Comparison of ENCODE assay signal across 13 cellular contexts in the genomic region with DNA sequence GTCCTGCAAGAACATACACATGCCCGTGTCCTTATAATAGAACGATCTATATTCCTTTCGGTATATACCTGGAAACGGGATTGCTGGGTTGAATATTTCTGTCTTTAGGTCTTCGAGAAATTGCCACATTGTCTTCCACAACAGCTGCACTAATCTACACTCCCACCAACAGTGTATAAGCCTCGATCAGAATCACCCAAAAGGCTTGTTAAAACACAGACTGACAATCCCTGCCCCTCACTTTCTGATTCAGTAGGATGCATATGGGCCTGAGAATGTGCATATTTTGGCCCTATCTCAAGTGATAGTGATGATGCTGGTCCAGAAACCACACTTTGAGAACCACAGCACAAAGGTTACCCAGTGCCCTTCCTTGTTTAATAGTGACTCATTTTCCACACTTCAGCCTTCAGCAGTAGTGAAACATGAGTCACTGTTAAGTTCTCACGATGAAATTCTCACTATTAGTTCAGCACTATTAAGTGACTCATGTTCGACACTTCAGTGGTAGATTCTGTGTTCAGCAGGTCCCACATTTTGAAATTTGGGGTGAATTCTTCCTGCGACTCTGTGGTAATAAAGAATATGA.
DNase-seq lines count a peak whose midpoint lies in the region; ATAC-seq, FAIRE-seq and TF ChIP-seq lines count a peak whose summit lies in the region.
"Had no signal": no experiment of that assay in that cellular context is flagged by ENCODE, and none has a peak within 500 bp of the region (broad histone marks: within the 10 kb centered on the region; RNA-seq: fewer than 3 reads in every experiment).

No MANE protein-coding gene starts in this region.

- FAIRE-seq in GM12878 (lab: Jason Lieb, UNC): peak; percentile 85
- FAIRE-seq: D721Med, H1 had no signal

- RAD21 ChIA-PET in GM12878 (lab: Charles Lee; ENCODE audit: unreplicated experiment): no interaction called here

- H3K4me1 ChIP-seq in GM12878 (ENCODE audit: control insufficient read depth, insufficient read depth, low read length): peaks cover 3% of the 10 kb centered on the region

- POLR2A ChIA-PET in GM12878 (lab: Charles Lee): interaction anchor here (0.7 kb wide), 1 partner anchor 9 kb away, joined by 3 read pairs; no protein-coding TSS in a partner anchor

- peak; percentile 55 for DNase-seq in ELR (ENCODE audit: low read depth)
- peak; percentile 86 for DNase-seq in GM12878 (ENCODE audit: low read depth, low spot score)
- DNase-seq in retina: no peak
- no peak for DNase-seq in KBM-7
- DNase-seq in NCI-H446 treated with DMSO at 0.1 percent for 48 hours (lab: John Stamatoyannopoulos, UW): no peak
- DNase-seq in Ammon's horn (ENCODE audit: low spot score): no peak
- DNase-seq: activated CD4-positive, alpha-beta T cell treated with anti-CD3 and anti-CD28 coated beads, Interleukin-2, amount 50 U/mL, for 4 hours; caudate nucleus had no signal

- intact Hi-C loops in GM12878 (cut with micrococcal nuclease; ENCODE audit: unreplicated experiment): loop anchor here (2.0 to 5.0 kb wide), 3 partner anchors 52 to 216 kb away; a partner anchor contains a TSS

- TF ChIP-seq CTCF in GM12878 (IDR thresholded peaks at IDR 0.05 in 2 of 3, conservative IDR thresholded peaks at IDR 0.05 in 1 of 3; ENCODE audit: control insufficient read depth in 2 of 3, extremely low read depth in 1 of 3, insufficient read depth in 1 of 3, low read depth in 3 of 3, low read length in 3 of 3): no peak

- TF ChIP-seq EP300 in GM12878 (IDR thresholded peaks at IDR 0.05; ENCODE audit: borderline replicate concordance in 1 of 2, control insufficient read depth in 1 of 2, low read depth in 2 of 2, low read length in 2 of 2): peak; percentile 73 to 81; a peak in 2 of 4 replicates

- H3K4me2 ChIP-seq in GM12878 (ENCODE audit: control insufficient read depth, insufficient read depth): peak overlapping the region; percentile 17; the same call in 1 of the 2 replicates
- H3K4me2 ChIP-seq: hepatocyte had no signal

- no peaks in the 10 kb centered on the region for H3K36me3 ChIP-seq in GM12878 (ENCODE audit: control insufficient read depth in 2 of 2, insufficient read depth in 2 of 2, low read length in 1 of 2)

- no peak overlapping the region for H3K9ac ChIP-seq in GM12878 (ENCODE audit: control insufficient read depth, insufficient read depth, low read length)

- no peak overlapping the region for H3K4me3 ChIP-seq in GM12878
- H3K4me3 ChIP-seq: hepatocyte had no signal

- SMC1A ChIA-PET in GM12878 (lab: Charles Lee; ENCODE audit: uncharacterized antibody, unreplicated experiment): interaction anchor here (0.7 to 2.8 kb wide), 4 partner anchors 10 to 53 kb away, joined by 3 to 23 read pairs (median 8); no protein-coding TSS in a partner anchor

- H3K79me2 ChIP-seq in GM12878 (ENCODE audit: control insufficient read depth, insufficient read depth, low read length): no peaks in the 10 kb centered on the region
- H3K79me2 ChIP-seq: hepatocyte had no signal

- no peaks in the 10 kb centered on the region; the same call in 2 of the 3 replicates for H3K9me3 ChIP-seq in GM12878 (replicated peaks; ENCODE audit: control insufficient read depth, insufficient read depth, low read length)

- H4K20me1 ChIP-seq in GM12878 (ENCODE audit: control insufficient read depth, insufficient read depth): no peaks in the 10 kb centered on the region

- no peak overlapping the region; the same call in 1 of the 2 replicates for H2AFZ ChIP-seq in GM12878 (ENCODE audit: control insufficient read depth, low read depth, low read length)
- H2AFZ ChIP-seq: hepatocyte had no signal

- whole genome bisulfite sequencing in GM12878 (ENCODE audit: insufficient coverage, insufficient replicate concordance, low lambda C conversion rate, missing lambda C conversion rate): 17% methylated on average over 9 of the region's 9 CpGs

- in situ Hi-C loops in GM12878 (cut with MboI) (no loop called here), KBM-7 (cut with MboI; ENCODE audit: low pct_unique_long_range_greater_than_20kb, low sequenced_read_pairs) (no loop called here)

- H3K27me3 ChIP-seq in GM12878 (replicated peaks in 1 of 2; ENCODE audit: control insufficient read depth in 2 of 2, insufficient read depth in 2 of 2, low read length in 1 of 2): no peaks in the 10 kb centered on the region
- H3K27me3 ChIP-seq: hepatocyte had no signal

- no peak overlapping the region for H3K27ac ChIP-seq in GM12878 (ENCODE audit: control insufficient read depth, insufficient read depth)
- H3K27ac ChIP-seq: hepatocyte had no signal

- TF ChIP-seq POLR2A in GM12878 (IDR thresholded peaks at IDR 0.05; ENCODE audit: low read depth, low read length): no peak

- BruUV-seq in GM12878 (replicated peaks; lab: Mats Ljungman, UMichigan): no TSS peak

- TF ChIP-seq RAD21 in GM12878 (IDR thresholded peaks at IDR 0.05; ENCODE audit: insufficient read depth, low read depth, low read length): no peak

- peak; percentile 94 for ATAC-seq in GM18868 (IDR thresholded peaks at IDR 0.05; ENCODE audit: unreplicated experiment)
- ATAC-seq in HG03103 (IDR thresholded peaks at IDR 0.05; ENCODE audit: low read depth, unreplicated experiment): peak; percentile 78
- peak; percentile 92 for ATAC-seq in GM12878

- CTCF ChIA-PET in GM12878 (lab: Yijun Ruan, JAX): interaction anchor here (1.9 to 2.8 kb wide), 2 partner anchors 10 to 20 kb away, joined by 7 to 14 read pairs; no protein-coding TSS in a partner anchor

TF ChIP-seq in GM12878, 131 proteins besides CTCF, POLR2A, EP300 and RAD21 (continues in another document):
- no peak for TF ChIP-seq SIN3A (IDR thresholded peaks at IDR 0.05; ENCODE audit: low read depth, low read length)
- TF ChIP-seq RBBP5 (conservative IDR thresholded peaks at IDR 0.05): no peak
- TF ChIP-seq RB1 (IDR thresholded peaks at IDR 0.05; ENCODE audit: borderline replicate concordance): no peak
- TF ChIP-seq, protein P1, sequence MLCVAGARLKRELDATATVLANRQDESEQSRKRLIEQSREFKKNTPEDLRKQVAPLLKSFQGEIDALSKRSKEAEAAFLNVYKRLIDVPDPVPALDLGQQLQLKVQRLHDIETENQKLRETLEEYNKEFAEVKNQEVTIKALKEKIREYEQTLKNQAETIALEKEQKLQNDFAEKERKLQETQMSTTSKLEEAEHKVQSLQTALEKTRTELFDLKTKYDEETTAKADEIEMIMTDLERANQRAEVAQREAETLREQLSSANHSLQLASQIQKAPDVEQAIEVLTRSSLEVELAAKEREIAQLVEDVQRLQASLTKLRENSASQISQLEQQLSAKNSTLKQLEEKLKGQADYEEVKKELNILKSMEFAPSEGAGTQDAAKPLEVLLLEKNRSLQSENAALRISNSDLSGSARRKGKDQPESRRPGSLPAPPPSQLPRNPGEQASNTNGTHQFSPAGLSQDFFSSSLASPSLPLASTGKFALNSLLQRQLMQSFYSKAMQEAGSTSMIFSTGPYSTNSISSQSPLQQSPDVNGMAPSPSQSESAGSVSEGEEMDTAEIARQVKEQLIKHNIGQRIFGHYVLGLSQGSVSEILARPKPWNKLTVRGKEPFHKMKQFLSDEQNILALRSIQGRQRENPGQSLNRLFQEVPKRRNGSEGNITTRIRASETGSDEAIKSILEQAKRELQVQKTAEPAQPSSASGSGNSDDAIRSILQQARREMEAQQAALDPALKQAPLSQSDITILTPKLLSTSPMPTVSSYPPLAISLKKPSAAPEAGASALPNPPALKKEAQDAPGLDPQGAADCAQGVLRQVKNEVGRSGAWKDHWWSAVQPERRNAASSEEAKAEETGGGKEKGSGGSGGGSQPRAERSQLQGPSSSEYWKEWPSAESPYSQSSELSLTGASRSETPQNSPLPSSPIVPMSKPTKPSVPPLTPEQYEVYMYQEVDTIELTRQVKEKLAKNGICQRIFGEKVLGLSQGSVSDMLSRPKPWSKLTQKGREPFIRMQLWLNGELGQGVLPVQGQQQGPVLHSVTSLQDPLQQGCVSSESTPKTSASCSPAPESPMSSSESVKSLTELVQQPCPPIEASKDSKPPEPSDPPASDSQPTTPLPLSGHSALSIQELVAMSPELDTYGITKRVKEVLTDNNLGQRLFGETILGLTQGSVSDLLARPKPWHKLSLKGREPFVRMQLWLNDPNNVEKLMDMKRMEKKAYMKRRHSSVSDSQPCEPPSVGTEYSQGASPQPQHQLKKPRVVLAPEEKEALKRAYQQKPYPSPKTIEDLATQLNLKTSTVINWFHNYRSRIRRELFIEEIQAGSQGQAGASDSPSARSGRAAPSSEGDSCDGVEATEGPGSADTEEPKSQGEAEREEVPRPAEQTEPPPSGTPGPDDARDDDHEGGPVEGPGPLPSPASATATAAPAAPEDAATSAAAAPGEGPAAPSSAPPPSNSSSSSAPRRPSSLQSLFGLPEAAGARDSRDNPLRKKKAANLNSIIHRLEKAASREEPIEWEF (IDR thresholded peaks at IDR 0.05; ENCODE audit: insufficient replicate concordance, low read depth, low read length): peak; percentile 31
- no peak for TF ChIP-seq ETV6 (conservative IDR thresholded peaks at IDR 0.05 in 1 of 2, IDR thresholded peaks at IDR 0.05 in 1 of 2; ENCODE audit: borderline replicate concordance in 1 of 2, low read depth in 1 of 2)
- TF ChIP-seq, protein P2, sequence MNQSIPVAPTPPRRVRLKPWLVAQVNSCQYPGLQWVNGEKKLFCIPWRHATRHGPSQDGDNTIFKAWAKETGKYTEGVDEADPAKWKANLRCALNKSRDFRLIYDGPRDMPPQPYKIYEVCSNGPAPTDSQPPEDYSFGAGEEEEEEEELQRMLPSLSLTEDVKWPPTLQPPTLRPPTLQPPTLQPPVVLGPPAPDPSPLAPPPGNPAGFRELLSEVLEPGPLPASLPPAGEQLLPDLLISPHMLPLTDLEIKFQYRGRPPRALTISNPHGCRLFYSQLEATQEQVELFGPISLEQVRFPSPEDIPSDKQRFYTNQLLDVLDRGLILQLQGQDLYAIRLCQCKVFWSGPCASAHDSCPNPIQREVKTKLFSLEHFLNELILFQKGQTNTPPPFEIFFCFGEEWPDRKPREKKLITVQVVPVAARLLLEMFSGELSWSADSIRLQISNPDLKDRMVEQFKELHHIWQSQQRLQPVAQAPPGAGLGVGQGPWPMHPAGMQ (IDR thresholded peaks at IDR 0.05; ENCODE audit: borderline replicate concordance): no peak
- TF ChIP-seq KDM1A (IDR thresholded peaks at IDR 0.05; ENCODE audit: borderline replicate concordance): no peak
- no peak for TF ChIP-seq ZZZ3 (IDR thresholded peaks at IDR 0.05; ENCODE audit: control insufficient read depth, insufficient read length, low read depth)

Comparison
In these comparisons a context has a peak if more than half of its experiments do, and no peak if none do; other contexts are left out.
1. DNase-seq: peak in ELR (single experiment) and GM12878 (single experiment); none in retina (single experiment), KBM-7 (single experiment), NCI-H446 treated with DMSO at 0.1 percent for 48 hours (single experiment) and Ammon's horn (single experiment).
2. Peak in every context shown above with its lines, with median percentiles within 50 percentile points of each other: ATAC-seq.